In genomic region chr6:112925702-112926101, GRCh38 we compare ENCODE assay signal across 19 cellular contexts.
DNase-seq lines count a peak whose midpoint lies in the region; ATAC-seq, FAIRE-seq and TF ChIP-seq lines count a peak whose summit lies in the region.
"Had no signal": no experiment of that assay in that cellular context is flagged by ENCODE, and none has a peak within 500 bp of the region (broad histone marks: within the 10 kb centered on the region; RNA-seq: fewer than 3 reads in every experiment).

No MANE protein-coding gene starts in this region.

- no peaks in the 10 kb centered on the region for H3K9me1 ChIP-seq in K562 (ENCODE audit: control insufficient read depth, insufficient read depth, low read length)

- no peak for ATAC-seq in HepG2
- no peak for ATAC-seq in right lobe of liver
- ATAC-seq in K562 = no peak
- no peak for ATAC-seq in gastroesophageal sphincter
- ATAC-seq: CD8-positive, alpha-beta T cell had no signal

- H3K4me1 ChIP-seq in HepG2 (ENCODE audit: insufficient read depth, low read length) (no peaks in the 10 kb centered on the region), right lobe of liver (no peaks in the 10 kb centered on the region), K562 (replicated peaks in 1 of 2; ENCODE audit: control insufficient read depth in 2 of 2, insufficient read depth in 2 of 2, low read length in 2 of 2) (peaks cover 0 to 3% of the 10 kb centered on the region in 2 experiments; a peak in 1 of 5 replicates), gastroesophageal sphincter (no peaks in the 10 kb centered on the region)
- H3K4me1 ChIP-seq: BE2C, BLaER1, Caco-2 had no signal

- H4K20me1 ChIP-seq in HepG2 (ENCODE audit: insufficient read depth, low read length) (no peaks in the 10 kb centered on the region), K562 (replicated peaks; ENCODE audit: control insufficient read depth, insufficient read depth, low read length) (no peaks in the 10 kb centered on the region)
- H4K20me1 ChIP-seq: BLaER1 had no signal

- FAIRE-seq in HepG2 (lab: Jason Lieb, UNC) = no peak
- peak; percentile 40 for FAIRE-seq in K562 (lab: Jason Lieb, UNC)
- FAIRE-seq in GM19239 (lab: Jason Lieb, UNC) = no peak
- FAIRE-seq: D721Med, G401.6, GM12891 had no signal

- TF ChIP-seq EP300 in HepG2 (IDR thresholded peaks at IDR 0.05; ENCODE audit: low read depth in 2 of 2, low read length in 2 of 2) (no peak), HepG2 (CRISPR knock-in tag; IDR thresholded peaks at IDR 0.05; ENCODE audit: borderline replicate concordance) (no peak), K562 (IDR thresholded peaks at IDR 0.05; ENCODE audit: low read length) (no peak), gastroesophageal sphincter (IDR thresholded peaks at IDR 0.05) (no peak)

- H3K36me3 ChIP-seq in HepG2 (replicated peaks in 1 of 2; ENCODE audit: control insufficient read depth in 1 of 2, insufficient read depth in 2 of 2, low read length in 2 of 2) = no peaks in the 10 kb centered on the region
- H3K36me3 ChIP-seq in right lobe of liver = no peaks in the 10 kb centered on the region
- no peaks in the 10 kb centered on the region for H3K36me3 ChIP-seq in K562 (ENCODE audit: control insufficient read depth, insufficient read depth, low read length)
- H3K36me3 ChIP-seq in gastroesophageal sphincter = no peaks in the 10 kb centered on the region
- H3K36me3 ChIP-seq: BE2C, BLaER1 had no signal

- POLR2A ChIA-PET in HepG2 (lab: Yijun Ruan, JAX) (no interaction called here), K562 (lab: Yijun Ruan, JAX) (no interaction called here)

- H3K4me2 ChIP-seq in HepG2 (ENCODE audit: low read depth, low read length) (no peak overlapping the region), K562 (ENCODE audit: insufficient read depth, low read length) (no peak overlapping the region)
- H3K4me2 ChIP-seq: BLaER1 had no signal

- H3K9me3 ChIP-seq in HepG2 (ENCODE audit: low read length) = no peaks in the 10 kb centered on the region
- H3K9me3 ChIP-seq in right lobe of liver = no peaks in the 10 kb centered on the region
- H3K9me3 ChIP-seq in K562 (replicated peaks; ENCODE audit: control insufficient read depth, insufficient read depth, low read depth, low read length) = no peaks in the 10 kb centered on the region; the same call in 1 of the 2 replicates
- peaks cover 0 to 19% (median 0%) of the 10 kb centered on the region in 3 donors for H3K9me3 ChIP-seq in gastroesophageal sphincter
- H3K9me3 ChIP-seq: Caco-2 had no signal

- no peak overlapping the region for H3K4me3 ChIP-seq in HepG2 (replicated peaks in 1 of 3; ENCODE audit: insufficient read depth in 1 of 3, low read depth in 2 of 3, low read length in 3 of 3)
- no peak overlapping the region for H3K4me3 ChIP-seq in right lobe of liver
- H3K4me3 ChIP-seq in K562 = no peak overlapping the region
- no peak overlapping the region for H3K4me3 ChIP-seq in gastroesophageal sphincter
- H3K4me3 ChIP-seq: BLaER1 had no signal

- TF ChIP-seq RAD21 in HepG2 (CRISPR knock-in tag; IDR thresholded peaks at IDR 0.05) = no peak
- no peak for TF ChIP-seq RAD21 in K562 (CRISPR knock-in tag; conservative IDR thresholded peaks at IDR 0.05 in 1 of 2, IDR thresholded peaks at IDR 0.05 in 1 of 2)

- TF ChIP-seq CTCF in HepG2 (CRISPR knock-in tag; IDR thresholded peaks at IDR 0.05) (no peak), right lobe of liver (IDR thresholded peaks at IDR 0.05) (no peak), K562 (IDR thresholded peaks at IDR 0.05 in 2 of 3, conservative IDR thresholded peaks at IDR 0.05 in 1 of 3; ENCODE audit: insufficient read depth in 2 of 3, low read depth in 1 of 3, low read length in 3 of 3) (no peak), gastroesophageal sphincter (IDR thresholded peaks at IDR 0.05) (no peak)

- H3K79me2 ChIP-seq in HepG2 (ENCODE audit: insufficient read depth, low read length) (no peaks in the 10 kb centered on the region), K562 (ENCODE audit: control insufficient read depth, insufficient read depth, low read length) (no peaks in the 10 kb centered on the region)

- no peak overlapping the region for H3K27ac ChIP-seq in HepG2 (ENCODE audit: extremely low read length, insufficient read depth, low read length)
- no peak overlapping the region for H3K27ac ChIP-seq in right lobe of liver
- H3K27ac ChIP-seq in K562 (ENCODE audit: extremely low read depth, low read depth, low read length) = no peak overlapping the region
- no peak overlapping the region for H3K27ac ChIP-seq in gastroesophageal sphincter
- H3K27ac ChIP-seq: 22Rv1, BLaER1, C4-2B had no signal

- BruUV-seq in HepG2 (replicated peaks; lab: Mats Ljungman, UMichigan) = no TSS peak
- no TSS peak for BruUV-seq in K562 (replicated peaks; lab: Mats Ljungman, UMichigan)

- no peak for TF ChIP-seq POLR2A in HepG2 (IDR thresholded peaks at IDR 0.05; ENCODE audit: insufficient read depth in 1 of 2, low read depth in 2 of 2, low read length in 2 of 2)
- TF ChIP-seq POLR2A in right lobe of liver (IDR thresholded peaks at IDR 0.05) = no peak
- TF ChIP-seq POLR2A in K562 (conservative IDR thresholded peaks at IDR 0.05) = no peak
- TF ChIP-seq POLR2A in gastroesophageal sphincter (IDR thresholded peaks at IDR 0.05) = no peak

- H3K9ac ChIP-seq in HepG2 (ENCODE audit: insufficient read depth, low read depth, low read length) (no peak overlapping the region), K562 (ENCODE audit: insufficient read depth in 1 of 2, low read depth in 2 of 2, low read length in 2 of 2) (no peak overlapping the region)
- H3K9ac ChIP-seq: BLaER1 had no signal

- H3K27me3 ChIP-seq in HepG2 (ENCODE audit: control insufficient read depth in 1 of 2, insufficient read depth in 2 of 2, low read length in 2 of 2) = no peaks in the 10 kb centered on the region
- no peaks in the 10 kb centered on the region for H3K27me3 ChIP-seq in right lobe of liver
- no peaks in the 10 kb centered on the region for H3K27me3 ChIP-seq in K562 (ENCODE audit: control insufficient read depth in 2 of 2, insufficient read depth in 2 of 2, low read length in 2 of 2)
- no peaks in the 10 kb centered on the region for H3K27me3 ChIP-seq in gastroesophageal sphincter
- H3K27me3 ChIP-seq: BE2C, BLaER1 had no signal

- H2AFZ ChIP-seq in HepG2 (ENCODE audit: low read length) (no peak overlapping the region), K562 (ENCODE audit: low read depth, low read length) (no peak overlapping the region)

- DNase-seq in HepG2 (ENCODE audit: low spot score) (no peak), right lobe of liver (no peak), K562 (ENCODE audit: extremely low read depth in 1 of 4, low spot score in 3 of 4) (no peak), GM19239 (ENCODE audit: insufficient read length, low spot score) (no peak)
- DNase-seq: ACHN; BE2C; Caco-2; Calu3; CD4-positive, alpha-beta T cell; CD8-positive, alpha-beta T cell; DMS79 treated with DMSO at 0.1 percent for 48 hours; GF-D8 had no signal

- intact Hi-C loops in HepG2 (cut with micrococcal nuclease; ENCODE audit: unreplicated experiment) = no loop called here
- intact Hi-C loops in right lobe of liver (cut with DNase I) = no loop called here
- intact Hi-C loops in K562 (cut with micrococcal nuclease) = no loop called here

- CTCF ChIA-PET in HepG2 (lab: Yijun Ruan, JAX; ENCODE audit: low intra/inter-chr PET ratio, low total read pairs) (no interaction called here), K562 (lab: Yijun Ruan, JAX; ENCODE audit: low intra/inter-chr PET ratio) (no interaction called here)

- in situ Hi-C loops in HepG2 (cut with HindIII; ENCODE audit: extremely low pct_ligation_motif_present, low pct_unique_long_range_greater_than_20kb) (no loop called here), K562 (cut with MboI) (no loop called here)

TF ChIP-seq in HepG2, 621 proteins besides CTCF, POLR2A, EP300 and RAD21:
- TF ChIP-seq SALL1 (CRISPR knock-in tag; IDR thresholded peaks at IDR 0.05) = no peak
- peak in 1 of 2 experiments; percentile 56; a peak in 3 of 4 replicates for TF ChIP-seq MAFK (conservative IDR thresholded peaks at IDR 0.05 in 1 of 2, IDR thresholded peaks at IDR 0.05 in 1 of 2; ENCODE audit: low read length in 2 of 2)
- TF ChIP-seq NFE2L2 (IDR thresholded peaks at IDR 0.05; ENCODE audit: low read length) = peak; percentile 94
- no peak for TF ChIP-seq ZNF558 (CRISPR knock-in tag; IDR thresholded peaks at IDR 0.05; ENCODE audit: borderline replicate concordance)

TF ChIP-seq in K562, 482 proteins besides CTCF, POLR2A, EP300 and RAD21 (continues in another document):
- TF ChIP-seq NFE2 (IDR thresholded peaks at IDR 0.05; ENCODE audit: low read depth) (peak; percentile 51), NFE2L1 (tag; IDR thresholded peaks at IDR 0.05; ENCODE audit: borderline replicate concordance, low read depth) (peak; percentile 56; the same call in 1 of the 2 replicates), ETS1 (conservative IDR thresholded peaks at IDR 0.05; ENCODE audit: control insufficient read depth, low read depth, low read length) (no peak), C11orf30 (IDR thresholded peaks at IDR 0.05; ENCODE audit: low read depth) (peak; percentile 55; the same call in 1 of the 2 replicates), ZNF764 (CRISPR knock-in tag; IDR thresholded peaks at IDR 0.05; ENCODE audit: low read depth) (no peak), NRF1 (conservative IDR thresholded peaks at IDR 0.05 in 1 of 2, IDR thresholded peaks at IDR 0.05 in 1 of 2) (no peak), NBN (IDR thresholded peaks at IDR 0.05; ENCODE audit: low read depth) (no peak), ELF4 (CRISPR knock-in tag; IDR thresholded peaks at IDR 0.05) (no peak), RUNX1 (IDR thresholded peaks at IDR 0.05; ENCODE audit: low read depth) (no peak), IRF1 (CRISPR knock-in tag; IDR thresholded peaks at IDR 0.05; ENCODE audit: borderline replicate concordance) (no peak)

Comparison
In these comparisons a context has a peak if more than half of its experiments do, and no peak if none do; other contexts are left out.
1. Of the 241 proteins assayed by ChIP-seq in both HepG2 and K562: peak only in HepG2: none; only in K562: MAFF, MAFG, NFE2 and NFE2L1; in both: none; in neither: 236; mixed calls (peak in some experiments, not most) for 1.